In genomic region chr1:191889623-191890003, GRCh38 we compare ENCODE assay signal across 26 cellular contexts.
"Had no signal": no experiment of that assay in that cellular context is flagged by ENCODE, and none has a peak within 500 bp of the region (broad histone marks: within the 10 kb centered on the region; RNA-seq: fewer than 3 reads in every experiment).

No MANE protein-coding gene starts in this region.

- ATAC-seq: activated T-cell treated with anti-CD3 and anti-CD28 coated beads, Interleukin-2, amount 50 U/mL, for 4 hours; gastroesophageal sphincter; left colon; stimulated activated naive CD8-positive, alpha-beta T cell treated with anti-CD3 and anti-CD28 coated beads, Interleukin-15, Interleukin-2, amounts not matched to agents 100 U/mL and 50 U/mL, for 24 hours had no signal

- H3K27ac ChIP-seq: breast epithelium, coronary artery, epithelial cell of prostate, gastroesophageal sphincter, parathyroid adenoma, thyroid gland had no signal

- FAIRE-seq: astrocyte had no signal

- H3K9ac ChIP-seq: parathyroid adenoma had no signal

- H2AFZ ChIP-seq: parathyroid adenoma had no signal

- H3K27me3 ChIP-seq: breast epithelium, gastroesophageal sphincter, thyroid gland had no signal

- DNase-seq: activated CD4-positive, alpha-beta T cell treated with anti-CD3 and anti-CD28 coated beads for 4 hours; activated CD4-positive, alpha-beta T cell treated with anti-CD3 and anti-CD28 coated beads, Interleukin-2, amount 50 U/mL, for 48 hours; activated CD4-positive, CD25-positive, alpha-beta regulatory T cell; activated CD8-positive, alpha-beta memory T cell treated with anti-CD3 and anti-CD28 coated beads, Interleukin-2, amount 50 U/mL, for 48 hours; activated naive CD4-positive, alpha-beta T cell; activated naive CD8-positive, alpha-beta T cell treated with anti-CD3 and anti-CD28 coated beads for 36 hours; activated T-cell treated with anti-CD3 and anti-CD28 coated beads, Interleukin-2, amount 50 U/mL, for 4 hours; cerebellar nuclear complex; endodermal cell; head of caudate nucleus; islet precursor cell; left colon; mesenchymal stem cell; nucleus accumbens; right cardiac atrium; stimulated activated CD4-positive, alpha-beta T cell treated with anti-CD3 and anti-CD28 coated beads, Interleukin-12 subunit alpha, Interleukin-12 subunit beta, amount 100 ng/mL, for 4 hours; stimulated activated CD4-positive, alpha-beta T cell treated with anti-CD3 and anti-CD28 coated beads, Interleukin-4, amount 100 ng/mL, for 4 hours; stimulated activated naive CD8-positive, alpha-beta T cell treated with anti-CD3 and anti-CD28 coated beads, Interleukin-15, Interleukin-2, amounts not matched to agents 100 U/mL and 50 U/mL, for 24 hours; T1000; thyroid gland had no signal

- H3K4me3 ChIP-seq: breast epithelium, coronary artery, gastroesophageal sphincter, thyroid gland had no signal

- H3K36me3 ChIP-seq: breast epithelium, gastroesophageal sphincter, thyroid gland had no signal

- H3K9me3 ChIP-seq: thyroid gland had no signal

- H3K4me1 ChIP-seq: breast epithelium, gastroesophageal sphincter, parathyroid adenoma, thyroid gland had no signal

- H3K79me2 ChIP-seq: parathyroid adenoma had no signal
